In genomic region chr13:24861617-24862362, GRCh38 we compare ENCODE assay signal across 27 cellular contexts.
"Had no signal": no experiment of that assay in that cellular context is flagged by ENCODE, and none has a peak within 500 bp of the region (broad histone marks: within the 10 kb centered on the region; RNA-seq: fewer than 3 reads in every experiment).

No MANE protein-coding gene starts in this region.

- H3K36me3 ChIP-seq: heart right ventricle, left lung, ovary, right lobe of liver, transverse colon, upper lobe of right lung, uterus had no signal

- H3K4me1 Mint-ChIP-seq: nephron; stimulated activated naive B cell treated with anti-CD40 and anti-IgM and Interleukin-4, amounts not matched to agents 10 μg/mL and 1 μg/mL and 100 μg/mL, for 72 hours had no signal

- H3K9me3 ChIP-seq: heart right ventricle, left lung, ovary, psoas muscle, right lobe of liver, transverse colon, upper lobe of right lung, uterus had no signal

- H3K9me3 Mint-ChIP-seq: nephron; stimulated activated naive B cell treated with anti-CD40 and anti-IgM and Interleukin-4, amounts not matched to agents 10 μg/mL and 1 μg/mL and 100 μg/mL, for 72 hours; stimulated activated naive CD8-positive, alpha-beta T cell treated with anti-CD3 and anti-CD28 coated beads, Interleukin-15, Interleukin-2, amounts not matched to agents 100 ng/mL and 50 ng/mL, for 24 hours had no signal

- H3K4me1 ChIP-seq: heart right ventricle, left lung, psoas muscle, right lobe of liver, upper lobe of right lung, uterus had no signal

- H3K27ac ChIP-seq: dorsolateral prefrontal cortex, foreskin keratinocyte, heart right ventricle, left lung, ovary, psoas muscle, right lobe of liver, transverse colon, upper lobe of right lung, uterus had no signal

- H3K27me3 ChIP-seq: foreskin keratinocyte, left lung, ovary, right lobe of liver had no signal

- H3K4me3 ChIP-seq: dorsolateral prefrontal cortex, heart right ventricle, left lung, ovary, psoas muscle, right lobe of liver, transverse colon, upper lobe of right lung, uterus had no signal

- FAIRE-seq: islet of Langerhans, small intestine had no signal

- H3K4me3 Mint-ChIP-seq: naive thymus-derived CD4-positive, alpha-beta T cell; nephron; stimulated activated naive B cell treated with anti-CD40 and anti-IgM and Interleukin-4, amounts not matched to agents 10 μg/mL and 1 μg/mL and 100 μg/mL, for 72 hours; stimulated activated naive CD8-positive, alpha-beta T cell treated with anti-CD3 and anti-CD28 coated beads, Interleukin-15, Interleukin-2, amounts not matched to agents 100 ng/mL and 50 ng/mL, for 24 hours had no signal

- H3K36me3 Mint-ChIP-seq: naive thymus-derived CD4-positive, alpha-beta T cell; stimulated activated naive B cell treated with anti-CD40 and anti-IgM and Interleukin-4, amounts not matched to agents 10 μg/mL and 1 μg/mL and 100 μg/mL, for 72 hours had no signal

- DNase-seq: dorsolateral prefrontal cortex; effector CD4-positive, alpha-beta T cell; foreskin keratinocyte; glutamatergic neuron; heart right ventricle; hippocampal formation; left cardiac atrium; left lung; mesenchymal stem cell; midbrain; naive thymus-derived CD4-positive, alpha-beta T cell; occipital lobe; ovary; psoas muscle; retina; right lobe of liver; small intestine; stimulated activated CD4-positive, alpha-beta T cell treated with anti-CD3 and anti-CD28 coated beads, Interleukin-15, amount 100 ng/mL, for 24 hours; stimulated activated CD4-positive, alpha-beta T cell treated with anti-CD3 and anti-CD28 coated beads, Interleukin-2, amount 100 ng/mL, for 48 hours; stimulated activated naive B cell treated with anti-CD40 and anti-IgM and Interleukin-4, amounts not matched to agents 10 μg/mL and 1 μg/mL and 100 μg/mL, for 72 hours; transverse colon; upper lobe of right lung; uterus had no signal

- ATAC-seq: esophagus mucosa; foreskin keratinocyte; heart right ventricle; left cardiac atrium; left lung; naive thymus-derived CD4-positive, alpha-beta T cell; psoas muscle; right lobe of liver; stimulated activated naive B cell treated with anti-CD40 and anti-IgM and Interleukin-4, amounts not matched to agents 10 μg/mL and 1 μg/mL and 100 μg/mL, for 72 hours; upper lobe of right lung had no signal

- H3K27ac Mint-ChIP-seq: naive thymus-derived CD4-positive, alpha-beta T cell; nephron; stimulated activated naive B cell treated with anti-CD40 and anti-IgM and Interleukin-4, amounts not matched to agents 10 μg/mL and 1 μg/mL and 100 μg/mL, for 72 hours; stimulated activated naive CD8-positive, alpha-beta T cell treated with anti-CD3 and anti-CD28 coated beads, Interleukin-15, Interleukin-2, amounts not matched to agents 100 ng/mL and 50 ng/mL, for 24 hours had no signal
